In genomic region chr20:24795444-24795843, GRCh38 we compare ENCODE assay signal across 23 cellular contexts.
DNase-seq lines count a peak whose midpoint lies in the region; ATAC-seq and TF ChIP-seq lines count a peak whose summit lies in the region.
"Had no signal": no experiment of that assay in that cellular context is flagged by ENCODE, and none has a peak within 500 bp of the region (broad histone marks: within the 10 kb centered on the region; RNA-seq: fewer than 3 reads in every experiment).

No MANE protein-coding gene starts in this region.

- peak overlapping the region; percentile 39 for H3K4me2 ChIP-seq in BLaER1

- H3K4me1 ChIP-seq in BLaER1 = peaks cover 27% of the 10 kb centered on the region
- H3K4me1 ChIP-seq: pancreas, vagina had no signal

- no peaks in the 10 kb centered on the region for H3K27me3 ChIP-seq in BLaER1
- H3K27me3 ChIP-seq: pancreas, vagina had no signal

- no peaks in the 10 kb centered on the region for H3K36me3 ChIP-seq in BLaER1
- H3K36me3 ChIP-seq: pancreas, vagina had no signal

- no peaks in the 10 kb centered on the region for H3K9me3 ChIP-seq in BLaER1
- H3K9me3 ChIP-seq: pancreas, vagina had no signal

- no peak overlapping the region for H3K4me3 ChIP-seq in BLaER1
- H3K4me3 ChIP-seq in astrocyte of the spinal cord (ENCODE audit: low read depth, low read length) = no peak overlapping the region
- H3K4me3 ChIP-seq: pancreas, vagina had no signal

- no peak overlapping the region for H3K9ac ChIP-seq in BLaER1

- TF ChIP-seq CTCF in astrocyte of the spinal cord (IDR thresholded peaks at IDR 0.05; ENCODE audit: low read depth, low read length) = peak; percentile 16

- no peaks in the 10 kb centered on the region for H4K20me1 ChIP-seq in BLaER1

- H3K27ac ChIP-seq in BLaER1 = no peak overlapping the region
- H3K27ac ChIP-seq: HL-60, pancreas, vagina had no signal

- in situ Hi-C loops in astrocyte of the spinal cord (cut with HindIII; ENCODE audit: low sequenced_read_pairs) = no loop called here

- DNase-seq in HT1080 (ENCODE audit: low read depth) (peak; percentile 81), astrocyte of the spinal cord (ENCODE audit: low read depth, low spot score) (peak; percentile 76), non-pigmented ciliary epithelial cell (ENCODE audit: low read depth) (peak; percentile 20), NCI-H82 treated with DMSO at 0.1 percent for 48 hours (lab: John Stamatoyannopoulos, UW; ENCODE audit: unreplicated experiment) (no peak), NCI-H1417 treated with DMSO at 0.1 percent for 48 hours (lab: John Stamatoyannopoulos, UW) (no peak)
- DNase-seq: activated CD8-positive, alpha-beta memory T cell treated with anti-CD3 and anti-CD28 coated beads, Interleukin-2, amount 50 U/mL, for 48 hours; activated naive CD8-positive, alpha-beta T cell treated with anti-CD3 and anti-CD28 coated beads for 36 hours; COR-L47; DMS79 treated with DMSO at 0.1 percent for 48 hours; natural killer cell; NCI-H1436; NCI-H2107; NCI-H510A; right cardiac atrium; stimulated activated CD4-positive, alpha-beta T cell treated with anti-CD3 and anti-CD28 coated beads, Interleukin-15, amount 100 ng/mL, for 24 hours; T-helper 17 cell had no signal

- ATAC-seq in HG02588 (IDR thresholded peaks at IDR 0.05; ENCODE audit: unreplicated experiment) (no peak), HG03045 (IDR thresholded peaks at IDR 0.05; ENCODE audit: unreplicated experiment) (no peak)
- ATAC-seq: natural killer cell, Panc1, right cardiac atrium, T-helper 17 cell had no signal

Comparison
In these comparisons a context has a peak if more than half of its experiments do, and no peak if none do; other contexts are left out.
1. DNase-seq: peak in HT1080 (single experiment), astrocyte of the spinal cord (single experiment) and non-pigmented ciliary epithelial cell (single experiment); none in NCI-H82 treated with DMSO at 0.1 percent for 48 hours (single experiment) and NCI-H1417 treated with DMSO at 0.1 percent for 48 hours (single experiment).